Comparison of ENCODE assay signal across 1 cellular context in the genomic region with DNA sequence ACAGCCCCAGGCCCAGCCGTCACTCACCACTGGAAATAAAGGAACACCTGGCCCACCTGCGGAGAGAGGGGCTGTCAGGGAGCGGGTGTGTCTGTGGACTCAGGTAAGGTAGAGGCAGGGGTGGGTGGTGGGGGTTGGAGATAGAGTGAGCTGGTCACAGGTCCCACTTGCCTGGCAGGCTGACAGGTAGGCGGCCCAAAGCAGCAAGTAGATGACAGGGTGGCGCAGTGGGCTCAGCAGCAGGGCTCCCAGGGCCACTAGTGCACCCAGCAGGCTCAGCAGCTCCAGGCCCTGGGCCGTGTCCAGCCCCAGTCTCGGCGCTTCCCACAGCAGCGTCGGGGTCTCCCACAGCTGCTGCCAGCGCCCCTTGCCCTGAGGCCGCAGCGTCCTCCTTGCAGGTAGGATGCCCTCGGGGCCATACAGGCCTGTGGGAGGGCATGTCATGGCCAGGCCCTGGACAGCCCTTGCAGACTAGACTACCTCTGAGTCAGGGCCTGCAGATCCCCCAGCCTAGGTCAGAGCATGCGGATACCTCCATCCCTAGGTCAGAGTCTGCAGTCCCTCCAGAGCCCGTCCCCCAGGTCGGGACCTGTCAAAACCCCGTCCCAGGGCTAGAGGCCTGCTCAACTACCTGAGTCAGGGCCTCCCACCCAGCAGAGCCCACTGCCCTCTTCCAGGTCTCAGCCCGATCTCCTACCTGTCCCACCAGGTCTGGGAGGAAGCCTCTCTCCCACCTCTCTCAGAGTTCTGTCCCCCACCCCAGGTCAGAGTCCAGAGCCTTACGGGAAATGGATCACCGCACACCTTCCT.
TF ChIP-seq lines count a peak whose summit lies in the region.

No MANE protein-coding gene starts in this region.

TF ChIP-seq in HepG2, 621 proteins besides CTCF, POLR2A, EP300 and RAD21 (continued from another document and continues in another):
- TF ChIP-seq, protein P1, sequence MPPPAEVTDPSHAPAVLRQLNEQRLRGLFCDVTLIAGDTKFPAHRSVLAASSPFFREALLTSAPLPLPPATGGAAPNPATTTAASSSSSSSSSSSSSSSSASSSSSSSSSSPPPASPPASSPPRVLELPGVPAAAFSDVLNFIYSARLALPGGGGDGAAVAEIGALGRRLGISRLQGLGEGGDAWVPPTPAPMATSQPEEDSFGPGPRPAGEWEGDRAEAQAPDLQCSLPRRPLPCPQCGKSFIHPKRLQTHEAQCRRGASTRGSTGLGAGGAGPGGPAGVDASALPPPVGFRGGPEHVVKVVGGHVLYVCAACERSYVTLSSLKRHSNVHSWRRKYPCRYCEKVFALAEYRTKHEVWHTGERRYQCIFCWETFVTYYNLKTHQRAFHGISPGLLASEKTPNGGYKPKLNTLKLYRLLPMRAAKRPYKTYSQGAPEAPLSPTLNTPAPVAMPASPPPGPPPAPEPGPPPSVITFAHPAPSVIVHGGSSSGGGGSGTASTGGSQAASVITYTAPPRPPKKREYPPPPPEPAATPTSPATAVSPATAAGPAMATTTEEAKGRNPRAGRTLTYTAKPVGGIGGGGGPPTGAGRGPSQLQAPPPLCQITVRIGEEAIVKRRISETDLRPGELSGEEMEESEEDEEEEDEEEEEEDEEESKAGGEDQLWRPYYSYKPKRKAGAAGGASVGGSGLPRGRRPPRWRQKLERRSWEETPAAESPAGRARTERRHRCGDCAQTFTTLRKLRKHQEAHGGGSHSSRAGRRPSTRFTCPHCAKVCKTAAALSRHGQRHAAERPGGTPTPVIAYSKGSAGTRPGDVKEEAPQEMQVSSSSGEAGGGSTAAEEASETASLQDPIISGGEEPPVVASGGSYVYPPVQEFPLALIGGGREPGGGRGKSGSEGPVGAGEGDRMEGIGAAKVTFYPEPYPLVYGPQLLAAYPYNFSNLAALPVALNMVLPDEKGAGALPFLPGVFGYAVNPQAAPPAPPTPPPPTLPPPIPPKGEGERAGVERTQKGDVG (CRISPR knock-in tag; IDR thresholded peaks at IDR 0.05; ENCODE audit: borderline replicate concordance): peak; percentile 68; the same call in 1 of the 2 replicates
- TF ChIP-seq CBX5 (CRISPR knock-in tag; IDR thresholded peaks at IDR 0.05; ENCODE audit: borderline replicate concordance): no peak
- no peak for TF ChIP-seq NFYC (CRISPR knock-in tag; IDR thresholded peaks at IDR 0.05)
- TF ChIP-seq SOX13 (IDR thresholded peaks at IDR 0.05): no peak
- no peak for TF ChIP-seq SOX13 (CRISPR knock-in tag; conservative IDR thresholded peaks at IDR 0.05 in 1 of 2, IDR thresholded peaks at IDR 0.05 in 1 of 2)
- TF ChIP-seq ZNF484 (CRISPR knock-in tag; IDR thresholded peaks at IDR 0.05; ENCODE audit: borderline replicate concordance, low read depth): no peak
- no peak for TF ChIP-seq SKI (IDR thresholded peaks at IDR 0.05; ENCODE audit: partially characterized antibody)
- TF ChIP-seq ZNF564 (CRISPR knock-in tag; IDR thresholded peaks at IDR 0.05): no peak
- no peak for TF ChIP-seq ZNF234 (CRISPR knock-in tag; conservative IDR thresholded peaks at IDR 0.05)
- TF ChIP-seq, protein P2, sequence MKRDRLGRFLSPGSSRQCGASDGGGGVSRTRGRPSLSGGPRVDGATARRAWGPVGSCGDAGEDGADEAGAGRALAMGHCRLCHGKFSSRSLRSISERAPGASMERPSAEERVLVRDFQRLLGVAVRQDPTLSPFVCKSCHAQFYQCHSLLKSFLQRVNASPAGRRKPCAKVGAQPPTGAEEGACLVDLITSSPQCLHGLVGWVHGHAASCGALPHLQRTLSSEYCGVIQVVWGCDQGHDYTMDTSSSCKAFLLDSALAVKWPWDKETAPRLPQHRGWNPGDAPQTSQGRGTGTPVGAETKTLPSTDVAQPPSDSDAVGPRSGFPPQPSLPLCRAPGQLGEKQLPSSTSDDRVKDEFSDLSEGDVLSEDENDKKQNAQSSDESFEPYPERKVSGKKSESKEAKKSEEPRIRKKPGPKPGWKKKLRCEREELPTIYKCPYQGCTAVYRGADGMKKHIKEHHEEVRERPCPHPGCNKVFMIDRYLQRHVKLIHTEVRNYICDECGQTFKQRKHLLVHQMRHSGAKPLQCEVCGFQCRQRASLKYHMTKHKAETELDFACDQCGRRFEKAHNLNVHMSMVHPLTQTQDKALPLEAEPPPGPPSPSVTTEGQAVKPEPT (CRISPR knock-in tag; IDR thresholded peaks at IDR 0.05; ENCODE audit: low read depth): no peak
- TF ChIP-seq, protein P3, sequence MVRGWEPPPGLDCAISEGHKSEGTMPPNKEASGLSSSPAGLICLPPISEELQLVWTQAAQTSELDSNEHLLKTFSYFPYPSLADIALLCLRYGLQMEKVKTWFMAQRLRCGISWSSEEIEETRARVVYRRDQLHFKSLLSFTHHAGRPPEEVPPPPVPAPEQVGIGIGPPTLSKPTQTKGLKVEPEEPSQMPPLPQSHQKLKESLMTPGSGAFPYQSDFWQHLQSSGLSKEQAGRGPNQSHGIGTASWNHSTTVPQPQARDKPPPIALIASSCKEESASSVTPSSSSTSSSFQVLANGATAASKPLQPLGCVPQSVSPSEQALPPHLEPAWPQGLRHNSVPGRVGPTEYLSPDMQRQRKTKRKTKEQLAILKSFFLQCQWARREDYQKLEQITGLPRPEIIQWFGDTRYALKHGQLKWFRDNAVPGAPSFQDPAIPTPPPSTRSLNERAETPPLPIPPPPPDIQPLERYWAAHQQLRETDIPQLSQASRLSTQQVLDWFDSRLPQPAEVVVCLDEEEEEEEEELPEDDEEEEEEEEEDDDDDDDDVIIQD (CRISPR knock-in tag; IDR thresholded peaks at IDR 0.05; ENCODE audit: low read depth): no peak
- TF ChIP-seq, protein P4, sequence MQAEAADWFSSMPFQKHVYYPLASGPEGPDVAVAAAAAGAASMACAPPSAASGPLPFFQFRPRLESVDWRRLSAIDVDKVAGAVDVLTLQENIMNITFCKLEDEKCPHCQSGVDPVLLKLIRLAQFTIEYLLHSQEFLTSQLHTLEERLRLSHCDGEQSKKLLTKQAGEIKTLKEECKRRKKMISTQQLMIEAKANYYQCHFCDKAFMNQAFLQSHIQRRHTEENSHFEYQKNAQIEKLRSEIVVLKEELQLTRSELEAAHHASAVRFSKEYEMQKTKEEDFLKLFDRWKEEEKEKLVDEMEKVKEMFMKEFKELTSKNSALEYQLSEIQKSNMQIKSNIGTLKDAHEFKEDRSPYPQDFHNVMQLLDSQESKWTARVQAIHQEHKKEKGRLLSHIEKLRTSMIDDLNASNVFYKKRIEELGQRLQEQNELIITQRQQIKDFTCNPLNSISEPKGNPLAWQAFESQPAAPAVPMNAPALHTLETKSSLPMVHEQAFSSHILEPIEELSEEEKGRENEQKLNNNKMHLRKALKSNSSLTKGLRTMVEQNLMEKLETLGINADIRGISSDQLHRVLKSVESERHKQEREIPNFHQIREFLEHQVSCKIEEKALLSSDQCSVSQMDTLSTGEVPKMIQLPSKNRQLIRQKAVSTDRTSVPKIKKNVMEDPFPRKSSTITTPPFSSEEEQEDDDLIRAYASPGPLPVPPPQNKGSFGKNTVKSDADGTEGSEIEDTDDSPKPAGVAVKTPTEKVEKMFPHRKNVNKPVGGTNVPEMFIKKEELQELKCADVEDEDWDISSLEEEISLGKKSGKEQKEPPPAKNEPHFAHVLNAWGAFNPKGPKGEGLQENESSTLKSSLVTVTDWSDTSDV (CRISPR knock-in tag; IDR thresholded peaks at IDR 0.05): 0 out of 2 replicates have a peak, but pooled peaks have one; percentile 58
- TF ChIP-seq ZKSCAN8 (CRISPR knock-in tag; IDR thresholded peaks at IDR 0.05; ENCODE audit: borderline replicate concordance): no peak
- TF ChIP-seq KDM1A (CRISPR knock-in tag; IDR thresholded peaks at IDR 0.05): no peak
- no peak for TF ChIP-seq ZKSCAN1 (IDR thresholded peaks at IDR 0.05; ENCODE audit: low read length)
- TF ChIP-seq SRY (CRISPR knock-in tag; IDR thresholded peaks at IDR 0.05): peak; percentile 49; the same call in 1 of the 2 replicates
- TF ChIP-seq CHCHD3 (CRISPR knock-in tag; IDR thresholded peaks at IDR 0.05): no peak
- peak; percentile 35; the same call in 1 of the 2 replicates for TF ChIP-seq DMAP1 (CRISPR knock-in tag; IDR thresholded peaks at IDR 0.05)
- no peak for TF ChIP-seq ZNF790 (CRISPR knock-in tag; IDR thresholded peaks at IDR 0.05; ENCODE audit: borderline replicate concordance)
- 0 out of 2 replicates have a peak, but pooled peaks have one; percentile 21 for TF ChIP-seq RXRA (CRISPR knock-in tag; IDR thresholded peaks at IDR 0.05)
- TF ChIP-seq, protein P5, sequence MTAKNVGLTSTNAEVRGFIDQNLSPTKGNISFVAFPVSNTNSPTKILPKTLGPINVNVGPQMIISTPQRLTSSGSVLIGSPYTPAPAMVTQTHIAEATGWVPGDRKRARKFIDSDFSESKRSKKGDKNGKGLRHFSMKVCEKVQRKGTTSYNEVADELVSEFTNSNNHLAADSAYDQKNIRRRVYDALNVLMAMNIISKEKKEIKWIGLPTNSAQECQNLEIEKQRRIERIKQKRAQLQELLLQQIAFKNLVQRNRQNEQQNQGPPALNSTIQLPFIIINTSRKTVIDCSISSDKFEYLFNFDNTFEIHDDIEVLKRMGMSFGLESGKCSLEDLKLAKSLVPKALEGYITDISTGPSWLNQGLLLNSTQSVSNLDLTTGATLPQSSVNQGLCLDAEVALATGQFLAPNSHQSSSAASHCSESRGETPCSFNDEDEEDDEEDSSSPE (CRISPR knock-in tag; IDR thresholded peaks at IDR 0.05): no peak
- TF ChIP-seq YEATS4 (CRISPR knock-in tag; IDR thresholded peaks at IDR 0.05; ENCODE audit: borderline replicate concordance): peak; percentile 41
- TF ChIP-seq XRCC5 (optimal IDR thresholded peaks at IDR 0.05; ENCODE audit: low read length): peak; percentile 36
- no peak for TF ChIP-seq SP1 (IDR thresholded peaks at IDR 0.05)
- TF ChIP-seq SP1 (CRISPR knock-in tag; IDR thresholded peaks at IDR 0.05): no peak
- TF ChIP-seq, protein P6, sequence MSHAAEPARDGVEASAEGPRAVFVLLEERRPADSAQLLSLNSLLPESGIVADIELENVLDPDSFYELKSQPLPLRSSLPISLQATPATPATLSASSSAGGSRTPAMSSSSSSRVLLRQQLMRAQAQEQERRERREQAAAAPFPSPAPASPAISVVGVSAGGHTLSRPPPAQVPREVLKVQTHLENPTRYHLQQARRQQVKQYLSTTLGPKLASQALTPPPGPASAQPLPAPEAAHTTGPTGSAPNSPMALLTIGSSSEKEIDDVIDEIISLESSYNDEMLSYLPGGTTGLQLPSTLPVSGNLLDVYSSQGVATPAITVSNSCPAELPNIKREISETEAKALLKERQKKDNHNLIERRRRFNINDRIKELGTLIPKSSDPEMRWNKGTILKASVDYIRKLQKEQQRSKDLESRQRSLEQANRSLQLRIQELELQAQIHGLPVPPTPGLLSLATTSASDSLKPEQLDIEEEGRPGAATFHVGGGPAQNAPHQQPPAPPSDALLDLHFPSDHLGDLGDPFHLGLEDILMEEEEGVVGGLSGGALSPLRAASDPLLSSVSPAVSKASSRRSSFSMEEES (CRISPR knock-in tag; IDR thresholded peaks at IDR 0.05): no peak
- peak; percentile 53 for TF ChIP-seq ZNF781 (CRISPR knock-in tag; IDR thresholded peaks at IDR 0.05; ENCODE audit: borderline replicate concordance, not compliant biosample characterization)
- peak; percentile 21; the same call in 1 of the 2 replicates for TF ChIP-seq MYC (CRISPR knock-in tag; IDR thresholded peaks at IDR 0.05; ENCODE audit: borderline replicate concordance)
- TF ChIP-seq, protein P7, sequence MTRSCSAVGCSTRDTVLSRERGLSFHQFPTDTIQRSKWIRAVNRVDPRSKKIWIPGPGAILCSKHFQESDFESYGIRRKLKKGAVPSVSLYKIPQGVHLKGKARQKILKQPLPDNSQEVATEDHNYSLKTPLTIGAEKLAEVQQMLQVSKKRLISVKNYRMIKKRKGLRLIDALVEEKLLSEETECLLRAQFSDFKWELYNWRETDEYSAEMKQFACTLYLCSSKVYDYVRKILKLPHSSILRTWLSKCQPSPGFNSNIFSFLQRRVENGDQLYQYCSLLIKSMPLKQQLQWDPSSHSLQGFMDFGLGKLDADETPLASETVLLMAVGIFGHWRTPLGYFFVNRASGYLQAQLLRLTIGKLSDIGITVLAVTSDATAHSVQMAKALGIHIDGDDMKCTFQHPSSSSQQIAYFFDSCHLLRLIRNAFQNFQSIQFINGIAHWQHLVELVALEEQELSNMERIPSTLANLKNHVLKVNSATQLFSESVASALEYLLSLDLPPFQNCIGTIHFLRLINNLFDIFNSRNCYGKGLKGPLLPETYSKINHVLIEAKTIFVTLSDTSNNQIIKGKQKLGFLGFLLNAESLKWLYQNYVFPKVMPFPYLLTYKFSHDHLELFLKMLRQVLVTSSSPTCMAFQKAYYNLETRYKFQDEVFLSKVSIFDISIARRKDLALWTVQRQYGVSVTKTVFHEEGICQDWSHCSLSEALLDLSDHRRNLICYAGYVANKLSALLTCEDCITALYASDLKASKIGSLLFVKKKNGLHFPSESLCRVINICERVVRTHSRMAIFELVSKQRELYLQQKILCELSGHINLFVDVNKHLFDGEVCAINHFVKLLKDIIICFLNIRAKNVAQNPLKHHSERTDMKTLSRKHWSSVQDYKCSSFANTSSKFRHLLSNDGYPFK (CRISPR knock-in tag; IDR thresholded peaks at IDR 0.05; ENCODE audit: borderline replicate concordance): peak; percentile 67; the same call in 1 of the 2 replicates
- no peak for TF ChIP-seq ZFP37 (CRISPR knock-in tag; IDR thresholded peaks at IDR 0.05; ENCODE audit: borderline replicate concordance)
- TF ChIP-seq, protein P8, sequence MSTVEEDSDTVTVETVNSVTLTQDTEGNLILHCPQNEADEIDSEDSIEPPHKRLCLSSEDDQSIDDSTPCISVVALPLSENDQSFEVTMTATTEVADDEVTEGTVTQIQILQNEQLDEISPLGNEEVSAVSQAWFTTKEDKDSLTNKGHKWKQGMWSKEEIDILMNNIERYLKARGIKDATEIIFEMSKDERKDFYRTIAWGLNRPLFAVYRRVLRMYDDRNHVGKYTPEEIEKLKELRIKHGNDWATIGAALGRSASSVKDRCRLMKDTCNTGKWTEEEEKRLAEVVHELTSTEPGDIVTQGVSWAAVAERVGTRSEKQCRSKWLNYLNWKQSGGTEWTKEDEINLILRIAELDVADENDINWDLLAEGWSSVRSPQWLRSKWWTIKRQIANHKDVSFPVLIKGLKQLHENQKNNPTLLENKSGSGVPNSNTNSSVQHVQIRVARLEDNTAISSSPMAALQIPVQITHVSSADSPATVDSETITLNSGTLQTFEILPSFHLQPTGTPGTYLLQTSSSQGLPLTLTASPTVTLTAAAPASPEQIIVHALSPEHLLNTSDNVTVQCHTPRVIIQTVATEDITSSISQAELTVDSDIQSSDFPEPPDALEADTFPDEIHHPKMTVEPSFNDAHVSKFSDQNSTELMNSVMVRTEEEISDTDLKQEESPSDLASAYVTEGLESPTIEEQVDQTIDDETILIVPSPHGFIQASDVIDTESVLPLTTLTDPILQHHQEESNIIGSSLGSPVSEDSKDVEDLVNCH (CRISPR knock-in tag; IDR thresholded peaks at IDR 0.05): no peak
- TF ChIP-seq ZNF432 (CRISPR knock-in tag; IDR thresholded peaks at IDR 0.05; ENCODE audit: borderline replicate concordance): no peak
- TF ChIP-seq, protein P9, sequence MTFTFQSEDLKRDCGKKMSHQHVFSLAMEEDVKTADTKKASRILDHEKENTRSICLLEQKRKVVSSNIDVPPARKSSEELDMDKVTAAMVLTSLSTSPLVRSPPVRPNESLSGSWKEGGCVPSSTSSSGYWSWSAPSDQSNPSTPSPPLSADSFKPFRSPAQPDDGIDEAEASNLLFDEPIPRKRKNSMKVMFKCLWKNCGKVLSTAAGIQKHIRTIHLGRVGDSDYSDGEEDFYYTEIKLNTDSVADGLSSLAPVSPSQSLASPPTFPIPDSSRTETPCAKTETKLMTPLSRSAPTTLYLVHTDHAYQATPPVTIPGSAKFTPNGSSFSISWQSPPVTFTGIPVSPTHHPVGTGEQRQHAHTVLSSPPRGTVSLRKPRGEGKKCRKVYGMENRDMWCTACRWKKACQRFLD (CRISPR knock-in tag; IDR thresholded peaks at IDR 0.05; ENCODE audit: borderline replicate concordance): no peak; the same call in 1 of the 2 replicates
- TF ChIP-seq IRF2 (CRISPR knock-in tag; IDR thresholded peaks at IDR 0.05): no peak
